16 cellular contexts compared by ENCODE assay signal in genomic region chr9:83296123-83296522, GRCh38.
DNase-seq lines count a peak whose midpoint lies in the region; ATAC-seq lines count a peak whose summit lies in the region.
"Had no signal": no experiment of that assay in that cellular context is flagged by ENCODE, and none has a peak within 500 bp of the region (broad histone marks: within the 10 kb centered on the region; RNA-seq: fewer than 3 reads in every experiment).

No MANE protein-coding gene starts in this region.

- H3K4me3 Mint-ChIP-seq in activated CD4-positive, alpha-beta T cell treated with anti-CD3 and anti-CD28 coated beads for 36 hours = no peak overlapping the region
- no peak overlapping the region for H3K4me3 Mint-ChIP-seq in activated CD4-positive, alpha-beta T cell treated with anti-CD3 and anti-CD28 coated beads, Interleukin-2, amount 10 ng/mL, durations not matched to agents 24 days and 14 days
- H3K4me3 Mint-ChIP-seq: nephron, type B pancreatic cell had no signal

- peaks cover 3% of the 10 kb centered on the region for H3K36me3 Mint-ChIP-seq in activated CD4-positive, alpha-beta T cell treated with anti-CD3 and anti-CD28 coated beads for 36 hours (ENCODE audit: low read depth)
- no peaks in the 10 kb centered on the region for H3K36me3 Mint-ChIP-seq in activated CD4-positive, alpha-beta T cell treated with anti-CD3 and anti-CD28 coated beads, Interleukin-2, amount 10 ng/mL, durations not matched to agents 24 days and 14 days (ENCODE audit: low read depth)
- H3K36me3 Mint-ChIP-seq: type B pancreatic cell had no signal

- no peak overlapping the region for H3K27ac Mint-ChIP-seq in activated CD4-positive, alpha-beta T cell treated with anti-CD3 and anti-CD28 coated beads for 36 hours
- no peak overlapping the region for H3K27ac Mint-ChIP-seq in activated CD4-positive, alpha-beta T cell treated with anti-CD3 and anti-CD28 coated beads, Interleukin-2, amount 10 ng/mL, durations not matched to agents 24 days and 14 days
- H3K27ac Mint-ChIP-seq: nephron, type B pancreatic cell had no signal

- H3K9me3 Mint-ChIP-seq in activated CD4-positive, alpha-beta T cell treated with anti-CD3 and anti-CD28 coated beads for 36 hours (ENCODE audit: low read depth) = no peaks in the 10 kb centered on the region
- H3K9me3 Mint-ChIP-seq in activated CD4-positive, alpha-beta T cell treated with anti-CD3 and anti-CD28 coated beads, Interleukin-2, amount 10 ng/mL, durations not matched to agents 24 days and 14 days = no peaks in the 10 kb centered on the region
- H3K9me3 Mint-ChIP-seq: nephron, type B pancreatic cell had no signal

- no peaks in the 10 kb centered on the region for H3K4me1 Mint-ChIP-seq in activated CD4-positive, alpha-beta T cell treated with anti-CD3 and anti-CD28 coated beads for 36 hours
- H3K4me1 Mint-ChIP-seq in activated CD4-positive, alpha-beta T cell treated with anti-CD3 and anti-CD28 coated beads, Interleukin-2, amount 10 ng/mL, durations not matched to agents 24 days and 14 days = no peaks in the 10 kb centered on the region

- H3K27me3 Mint-ChIP-seq in activated CD4-positive, alpha-beta T cell treated with anti-CD3 and anti-CD28 coated beads for 36 hours = no peaks in the 10 kb centered on the region
- H3K27me3 Mint-ChIP-seq in activated CD4-positive, alpha-beta T cell treated with anti-CD3 and anti-CD28 coated beads, Interleukin-2, amount 10 ng/mL, durations not matched to agents 24 days and 14 days = no peaks in the 10 kb centered on the region

- CTCF ChIA-PET in activated CD4-positive, alpha-beta T cell treated with anti-CD3 and anti-CD28 coated beads for 36 hours (lab: Charles Lee) = no interaction called here

- intact Hi-C loops in activated CD4-positive, alpha-beta T cell treated with anti-CD3 and anti-CD28 coated beads for 36 hours (cut with DNase I, micrococcal nuclease) = no loop called here
- intact Hi-C loops in activated CD4-positive, alpha-beta T cell treated with anti-CD3 and anti-CD28 coated beads, Interleukin-2, amount 10 ng/mL, durations not matched to agents 24 days and 14 days (cut with micrococcal nuclease) = no loop called here

- POLR2A ChIA-PET in activated CD4-positive, alpha-beta T cell treated with anti-CD3 and anti-CD28 coated beads for 36 hours (lab: Charles Lee) = no interaction called here

- DNase-seq in activated CD4-positive, alpha-beta T cell treated with anti-CD3 and anti-CD28 coated beads for 36 hours = peak; percentile 10
- DNase-seq in activated CD4-positive, alpha-beta T cell treated with anti-CD3 and anti-CD28 coated beads, Interleukin-2, amount 10 ng/mL, durations not matched to agents 24 days and 14 days = no peak
- DNase-seq in iPS-NIHi7 (ENCODE audit: extremely low spot score) = peak; percentile 49
- no peak for DNase-seq in globus pallidus (ENCODE audit: low spot score)
- no peak for DNase-seq in midbrain (lab: John Stamatoyannopoulos, UW)
- DNase-seq in NCI-H2107 treated with DMSO at 0.1 percent for 48 hours (lab: John Stamatoyannopoulos, UW; ENCODE audit: unreplicated experiment) = no peak
- DNase-seq: 8988T; activated T-cell treated with anti-CD3 and anti-CD28 coated beads, Interleukin-2, amount 50 U/mL, for 48 hours; glutamatergic neuron; left ventricle myocardium inferior; NCI-H524 treated with DMSO at 0.1 percent for 48 hours; Right ventricle myocardium superior had no signal

- no peak for ATAC-seq in activated CD4-positive, alpha-beta T cell treated with anti-CD3 and anti-CD28 coated beads for 36 hours
- ATAC-seq in GM21786 (IDR thresholded peaks at IDR 0.05; ENCODE audit: unreplicated experiment) (peak; percentile 74), HG03432 (IDR thresholded peaks at IDR 0.05; ENCODE audit: unreplicated experiment) (peak; percentile 82)

Comparison
In these comparisons a context has a peak if more than half of its experiments do, and no peak if none do; other contexts are left out.
1. DNase-seq: peak in activated CD4-positive, alpha-beta T cell treated with anti-CD3 and anti-CD28 coated beads for 36 hours (single experiment) and iPS-NIHi7 (single experiment); none in activated CD4-positive, alpha-beta T cell treated with anti-CD3 and anti-CD28 coated beads, Interleukin-2, amount 10 ng/mL, durations not matched to agents 24 days and 14 days (single experiment), globus pallidus (single experiment), midbrain (single experiment) and NCI-H2107 treated with DMSO at 0.1 percent for 48 hours (single experiment).